In genomic region chr7:6221340-6222319, GRCh38 we compare ENCODE assay signal across 1 cellular context.
TF ChIP-seq lines count a peak whose summit lies in the region.

No MANE protein-coding gene starts in this region.

TF ChIP-seq in K562, 482 proteins besides CTCF, POLR2A, EP300 and RAD21 (continued from another document and continues in another):
- TF ChIP-seq CUX1 (CRISPR knock-in tag; IDR thresholded peaks at IDR 0.05), result no peak
- TF ChIP-seq FUS (optimal IDR thresholded peaks at IDR 0.05; ENCODE audit: low read depth, low read length), result no peak
- no peak; the same call in 1 of the 2 replicates for TF ChIP-seq LEF1 (IDR thresholded peaks at IDR 0.05)
- peak; percentile 60; the same call in 1 of the 2 replicates for TF ChIP-seq MAFF (IDR thresholded peaks at IDR 0.05; ENCODE audit: low read length)
- no peak for TF ChIP-seq MAFK (IDR thresholded peaks at IDR 0.05; ENCODE audit: low read length)
- no peak for TF ChIP-seq PHB (CRISPR knock-in tag; IDR thresholded peaks at IDR 0.05)
- TF ChIP-seq ZBTB43 (CRISPR knock-in tag; IDR thresholded peaks at IDR 0.05), result no peak
- no peak for TF ChIP-seq POLR3G (IDR thresholded peaks at IDR 0.05; ENCODE audit: extremely low read depth, insufficient read length, insufficient replicate concordance)
- no peak for TF ChIP-seq ZMIZ1 (IDR thresholded peaks at IDR 0.05; ENCODE audit: low read depth in 2 of 2, low read length in 2 of 2)
- TF ChIP-seq ZNF584 (CRISPR knock-in tag; IDR thresholded peaks at IDR 0.05; ENCODE audit: low read depth), result no peak
- no peak for TF ChIP-seq CC2D1A (IDR thresholded peaks at IDR 0.05)
- no peak for TF ChIP-seq ZNF518B (CRISPR knock-in tag; IDR thresholded peaks at IDR 0.05)
- TF ChIP-seq ARNT (IDR thresholded peaks at IDR 0.05), result peak in 1 of 2 experiments; percentile 53; a peak in 1 of 4 replicates
- TF ChIP-seq CXXC5 (CRISPR knock-in tag; IDR thresholded peaks at IDR 0.05), result peak; percentile 85
- no peak for TF ChIP-seq NR2F6 (CRISPR knock-in tag; IDR thresholded peaks at IDR 0.05)
- no peak for TF ChIP-seq KDM4B (IDR thresholded peaks at IDR 0.05; ENCODE audit: borderline replicate concordance in 2 of 2, low read depth in 1 of 2)
- TF ChIP-seq BDP1 (IDR thresholded peaks at IDR 0.05; ENCODE audit: insufficient read depth, insufficient read length), result no peak
- no peak for TF ChIP-seq HNRNPL (IDR thresholded peaks at IDR 0.05; ENCODE audit: low read depth, low read length)
- no peak for TF ChIP-seq HDAC8 (tag; IDR thresholded peaks at IDR 0.05)
- TF ChIP-seq ATF3 (IDR thresholded peaks at IDR 0.05), result peak; percentile 81
- no peak for TF ChIP-seq ATF3 (CRISPR knock-in tag; conservative IDR thresholded peaks at IDR 0.05)
- TF ChIP-seq HINFP (tag; conservative IDR thresholded peaks at IDR 0.05; ENCODE audit: low read depth), result no peak
- peak; percentile 25; the same call in 1 of the 2 replicates for TF ChIP-seq CEBPG (CRISPR knock-in tag; IDR thresholded peaks at IDR 0.05)
- TF ChIP-seq CEBPG (tag; conservative IDR thresholded peaks at IDR 0.05 in 1 of 2, IDR thresholded peaks at IDR 0.05 in 1 of 2), result peak; percentile 86 to 94
- TF ChIP-seq ZNF134 (CRISPR knock-in tag; conservative IDR thresholded peaks at IDR 0.05), result no peak
- peak; percentile 48 for TF ChIP-seq TAL1 (IDR thresholded peaks at IDR 0.05)
- no peak for TF ChIP-seq MECOM (CRISPR knock-in tag; IDR thresholded peaks at IDR 0.05)
- TF ChIP-seq LCOR (CRISPR knock-in tag; IDR thresholded peaks at IDR 0.05), result no peak; the same call in 1 of the 2 replicates
- TF ChIP-seq SAP30 (IDR thresholded peaks at IDR 0.05; ENCODE audit: borderline replicate concordance, insufficient read depth, low read depth, low read length, poor library complexity, severe bottlenecking), result no peak
- TF ChIP-seq HNRNPK (IDR thresholded peaks at IDR 0.05; ENCODE audit: low read depth, low read length, poor library complexity, severe bottlenecking), result no peak
- no peak for TF ChIP-seq THAP12 (CRISPR knock-in tag; IDR thresholded peaks at IDR 0.05)
- no peak for TF ChIP-seq ZNF121 (CRISPR knock-in tag; conservative IDR thresholded peaks at IDR 0.05)
- TF ChIP-seq CBX2 (IDR thresholded peaks at IDR 0.05; ENCODE audit: insufficient read depth, low read length, poor library complexity, severe bottlenecking), result no peak
